6 cellular contexts compared by ENCODE assay signal in genomic region chr10:133377818-133378250, GRCh38. TPM values are rescaled to one million over a fixed set of nuclear protein-coding genes. Genes with fewer than 3 reads are reported as not detected.
A peak's percentile ranks its signal among the peaks of the same experiment; 100 is the strongest.
DNase-seq lines count a peak whose midpoint lies in the region; FAIRE-seq and TF ChIP-seq lines count a peak whose summit lies in the region.

No MANE protein-coding gene starts in this region.

- no peaks in the 10 kb centered on the region for H3K36me3 ChIP-seq in SU-DHL-6 (ENCODE audit: low read length)
- peaks cover 0 to 5% of the 10 kb centered on the region in 2 donors for H3K36me3 ChIP-seq in kidney (ENCODE audit: control insufficient read depth in 1 of 2, insufficient read depth in 2 of 2, low read length in 2 of 2)

- H3K9me2 ChIP-seq in SU-DHL-6 (replicated peaks; ENCODE audit: insufficient read depth, low read length), result no peaks in the 10 kb centered on the region

- H3K9ac ChIP-seq in SU-DHL-6 (ENCODE audit: low read length) (peak overlapping the region; percentile 64), kidney (ENCODE audit: low read length in 2 of 2) (peak overlapping the region; percentile 65 to 80)

- H4K20me1 ChIP-seq in SU-DHL-6 (ENCODE audit: low read depth, low read length), result no peaks in the 10 kb centered on the region

- DNase-seq in kidney (no peak), activated gamma-delta T cell treated with Interleukin-2 at 50 U/mL for 16 hours (no peak), putamen (ENCODE audit: low spot score) (no peak), midbrain (lab: John Stamatoyannopoulos, UW) (no peak)

- H3K4me2 ChIP-seq in SU-DHL-6 (ENCODE audit: low read depth, low read length, poor library complexity, severe bottlenecking), result peak overlapping the region; percentile 96

- H3K9me3 ChIP-seq in SU-DHL-6 (ENCODE audit: insufficient read depth, low read length), result no peaks in the 10 kb centered on the region
- no peaks in the 10 kb centered on the region for H3K9me3 ChIP-seq in kidney (ENCODE audit: control insufficient read depth in 1 of 2, low read length in 2 of 2)

- FAIRE-seq in kidney (lab: Jason Lieb, UNC), result no peak

- peak overlapping the region; percentile 87 for H3K27ac ChIP-seq in 22Rv1
- H3K27ac ChIP-seq in SU-DHL-6 (ENCODE audit: low read depth, low read length), result no peak overlapping the region
- H3K27ac ChIP-seq in kidney (ENCODE audit: low read depth in 2 of 2, low read length in 2 of 2), result peak overlapping the region; percentile 67 to 83

- H3F3A ChIP-seq in SU-DHL-6 (ENCODE audit: insufficient read depth), result peaks cover 5% of the 10 kb centered on the region

- H3K4me3 ChIP-seq in SU-DHL-6 (ENCODE audit: insufficient read depth, low read length, poor library complexity, severe bottlenecking) (peak overlapping the region; percentile 76), kidney (ENCODE audit: low read length in 2 of 2) (peak overlapping the region; percentile 70 to 77)

- H2AFZ ChIP-seq in SU-DHL-6 (ENCODE audit: low read depth, low read length, severe bottlenecking), result peak overlapping the region; percentile 98

- peaks cover 0 to 10% of the 10 kb centered on the region in 2 donors for H3K4me1 ChIP-seq in kidney (ENCODE audit: control insufficient read depth in 1 of 2, insufficient read depth in 1 of 2, low read depth in 1 of 2, low read length in 2 of 2)

- TF ChIP-seq CTCF in 22Rv1 (IDR thresholded peaks at IDR 0.05) (no peak), SU-DHL-6 (IDR thresholded peaks at IDR 0.05; ENCODE audit: insufficient read depth, low read length, poor library complexity, severe bottlenecking) (no peak), kidney (IDR thresholded peaks at IDR 0.05; ENCODE audit: borderline replicate concordance, extremely low read depth, insufficient read depth) (no peak)

- no peaks in the 10 kb centered on the region for H3K79me2 ChIP-seq in SU-DHL-6 (ENCODE audit: insufficient read depth, low read length)

- no peaks in the 10 kb centered on the region for H3K27me3 ChIP-seq in SU-DHL-6 (ENCODE audit: low read length)

- intact Hi-C loops in kidney (cut with DNase I), result no loop called here

RNA-seq across cellular contexts. Expression of gene PAOX, which starts 1.2 kb away (rescaled TPM):
- total RNA-seq in kidney, result 7.0 TPM
- 14.4 TPM for polyA plus RNA-seq in kidney (ENCODE audit: insufficient read depth, low read depth, low replicate concordance)

RNA-seq across cellular contexts. Expression of gene ECHS1, which starts 4.7 kb away (rescaled TPM):
- 85.6 TPM for total RNA-seq in kidney
- 599 TPM for polyA plus RNA-seq in kidney (ENCODE audit: insufficient read depth, low read depth, low replicate concordance)

RNA-seq across cellular contexts. Expression of gene MTG1, which starts 16.1 kb away (rescaled TPM):
- total RNA-seq in kidney, result 51.1 TPM
- 68.5 TPM for polyA plus RNA-seq in kidney (ENCODE audit: insufficient read depth, low read depth, low replicate concordance)

RNA-seq across cellular contexts. Expression of gene FUOM, which starts 20.0 kb away (rescaled TPM):
- 17.5 TPM for total RNA-seq in kidney
- polyA plus RNA-seq in kidney (ENCODE audit: insufficient read depth, low read depth, low replicate concordance), result 118 TPM

RNA-seq across cellular contexts. Expression of gene PRAP1, which starts 30.7 kb away (rescaled TPM):
- 1.9 TPM for total RNA-seq in kidney
- 557 TPM for polyA plus RNA-seq in kidney (ENCODE audit: insufficient read depth, low read depth, low replicate concordance)
